ENCODE assay signal across 1 cellular context in genomic region chr11:57552479-57552878, GRCh38.
TF ChIP-seq lines count a peak whose summit lies in the region.

No MANE protein-coding gene starts in this region.

TF ChIP-seq in HepG2, 621 proteins besides CTCF, POLR2A, EP300 and RAD21 (continues in another document):
- TF ChIP-seq ZIK1 (CRISPR knock-in tag; IDR thresholded peaks at IDR 0.05; ENCODE audit: borderline replicate concordance, low read depth) (no peak), SRSF1 (optimal IDR thresholded peaks at IDR 0.05; ENCODE audit: low read depth, low read length) (no peak), TGIF2 (CRISPR knock-in tag; IDR thresholded peaks at IDR 0.05) (0 out of 2 replicates have a peak, but pooled peaks have one; percentile 59), NCOA2 (CRISPR knock-in tag; IDR thresholded peaks at IDR 0.05) (peak; percentile 78; the same call in 1 of the 2 replicates), THAP7 (CRISPR knock-in tag; IDR thresholded peaks at IDR 0.05) (no peak), E2F5 (CRISPR knock-in tag; conservative IDR thresholded peaks at IDR 0.05) (no peak), ZNF451 (CRISPR knock-in tag; IDR thresholded peaks at IDR 0.05) (no peak), NR2F1 (CRISPR knock-in tag; IDR thresholded peaks at IDR 0.05) (peak; percentile 46 to 82; a peak in 3 of 4 replicates), CBX5 (CRISPR knock-in tag; IDR thresholded peaks at IDR 0.05; ENCODE audit: borderline replicate concordance) (no peak), HNRNPLL (IDR thresholded peaks at IDR 0.05; ENCODE audit: low read depth, low read length, poor library complexity, severe bottlenecking) (no peak), ZNF256 (CRISPR knock-in tag; conservative IDR thresholded peaks at IDR 0.05) (no peak), TMF1 (CRISPR knock-in tag; IDR thresholded peaks at IDR 0.05; ENCODE audit: low read depth) (no peak), PTBP1 (IDR thresholded peaks at IDR 0.05; ENCODE audit: low read depth, low read length, poor library complexity, severe bottlenecking) (no peak), MEF2D (CRISPR knock-in tag; IDR thresholded peaks at IDR 0.05) (no peak), ZMAT3 (CRISPR knock-in tag; conservative IDR thresholded peaks at IDR 0.05) (no peak), RBM39 (IDR thresholded peaks at IDR 0.05; ENCODE audit: low read depth, low read length, poor library complexity, severe bottlenecking) (no peak), SOX13 (IDR thresholded peaks at IDR 0.05) (no peak), SOX13 (CRISPR knock-in tag; conservative IDR thresholded peaks at IDR 0.05 in 1 of 2, IDR thresholded peaks at IDR 0.05 in 1 of 2) (peak in 1 of 2 experiments; percentile 65; a peak in 1 of 4 replicates), RFX5 (IDR thresholded peaks at IDR 0.05; ENCODE audit: low read depth, low read length) (no peak), KDM5A (IDR thresholded peaks at IDR 0.05; ENCODE audit: borderline replicate concordance, low read length) (no peak), AHR (CRISPR knock-in tag; IDR thresholded peaks at IDR 0.05) (no peak), NCOR1 (IDR thresholded peaks at IDR 0.05; ENCODE audit: borderline replicate concordance, low read length) (no peak), ZNF841 (CRISPR knock-in tag; IDR thresholded peaks at IDR 0.05; ENCODE audit: borderline replicate concordance) (no peak), TCF7L2 (IDR thresholded peaks at IDR 0.05; ENCODE audit: low read depth, low read length) (peak; percentile 71; the same call in 1 of the 2 replicates), CSRNP1 (CRISPR knock-in tag; IDR thresholded peaks at IDR 0.05) (no peak), NCOA5 (CRISPR knock-in tag; IDR thresholded peaks at IDR 0.05) (no peak), ZSCAN5A (CRISPR knock-in tag; IDR thresholded peaks at IDR 0.05; ENCODE audit: borderline replicate concordance) (no peak), ZNF557 (CRISPR knock-in tag; IDR thresholded peaks at IDR 0.05) (no peak), ZNF674 (CRISPR knock-in tag; IDR thresholded peaks at IDR 0.05; ENCODE audit: low read depth) (no peak), ZNF33A (CRISPR knock-in tag; IDR thresholded peaks at IDR 0.05; ENCODE audit: borderline replicate concordance) (no peak), FOXO1 (CRISPR knock-in tag; IDR thresholded peaks at IDR 0.05) (no peak), ZNF296 (CRISPR knock-in tag; conservative IDR thresholded peaks at IDR 0.05) (no peak), ZNF609 (CRISPR knock-in tag; IDR thresholded peaks at IDR 0.05; ENCODE audit: borderline replicate concordance) (no peak), SKIL (CRISPR knock-in tag; IDR thresholded peaks at IDR 0.05; ENCODE audit: borderline replicate concordance) (no peak), RAD51 (IDR thresholded peaks at IDR 0.05; ENCODE audit: borderline replicate concordance) (no peak), ZSCAN20 (CRISPR knock-in tag; IDR thresholded peaks at IDR 0.05; ENCODE audit: borderline replicate concordance) (no peak), SRSF9 (IDR thresholded peaks at IDR 0.05; ENCODE audit: borderline replicate concordance, insufficient read depth, low read depth, low read length, poor library complexity, severe bottlenecking) (no peak), ZNF749 (CRISPR knock-in tag; IDR thresholded peaks at IDR 0.05; ENCODE audit: borderline replicate concordance) (no peak), THAP11 (CRISPR knock-in tag; IDR thresholded peaks at IDR 0.05) (no peak), PBX2 (CRISPR knock-in tag; IDR thresholded peaks at IDR 0.05) (no peak), PRPF4 (IDR thresholded peaks at IDR 0.05; ENCODE audit: low read depth, low read length, poor library complexity, severe bottlenecking) (no peak), ZFY (CRISPR knock-in tag; IDR thresholded peaks at IDR 0.05) (no peak), ZNF687 (CRISPR knock-in tag; IDR thresholded peaks at IDR 0.05) (no peak), KDM4B (CRISPR knock-in tag; IDR thresholded peaks at IDR 0.05) (peak; percentile 26; the same call in 1 of the 2 replicates), ZNF512B (CRISPR knock-in tag; IDR thresholded peaks at IDR 0.05; ENCODE audit: borderline replicate concordance) (no peak), SP2 (CRISPR knock-in tag; IDR thresholded peaks at IDR 0.05) (no peak)
